ENCODE assay signal across 8 cellular contexts in the genomic region with DNA sequence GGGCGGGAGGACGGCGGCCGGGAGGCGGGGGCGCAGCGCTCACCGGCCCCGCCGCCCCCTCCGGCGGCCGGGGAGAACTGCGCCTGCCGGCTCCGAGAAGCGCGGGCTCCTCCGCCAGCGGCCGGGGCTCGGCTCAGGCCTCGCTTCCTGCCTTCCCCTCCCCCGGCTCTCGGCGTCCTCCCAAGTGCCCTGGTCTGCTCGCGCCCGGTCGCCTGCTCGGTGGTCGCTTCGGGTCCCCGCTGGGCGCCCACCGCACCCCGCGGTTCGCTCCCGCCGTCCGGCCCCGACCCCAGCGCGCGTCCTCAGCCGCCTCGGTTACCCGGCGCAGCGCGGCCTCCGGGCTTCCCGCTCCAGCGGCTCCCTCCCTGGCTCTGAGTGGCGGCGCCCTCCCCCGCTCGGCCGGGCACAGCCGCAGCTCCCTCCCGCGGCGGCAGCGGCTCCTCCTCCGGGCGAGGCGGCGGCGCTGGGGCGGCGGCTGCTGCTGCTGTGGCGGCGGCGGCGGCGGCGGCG. TPM values are rescaled to one million over a fixed set of nuclear protein-coding genes. Genes with fewer than 3 reads are reported as not detected.
DNase-seq lines count a peak whose midpoint lies in the region; ATAC-seq and TF ChIP-seq lines count a peak whose summit lies in the region.

No MANE protein-coding gene starts in this region.

- no peak for TF ChIP-seq POLR2A in testis (IDR thresholded peaks at IDR 0.05)

- peak overlapping the region; percentile 78 to 93 for H3K4me3 ChIP-seq in testis

- H3K27ac ChIP-seq in epithelial cell of prostate (peak overlapping the region; percentile 96), testis (peak overlapping the region; percentile 89 to 99)

- peaks cover 31% of the 10 kb centered on the region for H3K4me1 ChIP-seq in testis

- no peaks in the 10 kb centered on the region for H3K9me3 ChIP-seq in testis

- peak; percentile 33 to 69 (median 65) for TF ChIP-seq CTCF in testis (IDR thresholded peaks at IDR 0.05)

- DNase-seq in stimulated activated CD4-positive, alpha-beta T cell treated with anti-CD3 and anti-CD28 coated beads, Interleukin-15, amount 100 ng/mL, for 1 hour (ENCODE audit: low read depth in 1 of 2, low spot score in 1 of 2): peak; percentile 55 to 62
- DNase-seq in stimulated activated CD4-positive, alpha-beta T cell treated with anti-CD3 and anti-CD28 coated beads, Interleukin-15, amount 100 ng/mL, for 24 hours: no peak
- peak; percentile 40 for DNase-seq in NCI-H510A (lab: John Stamatoyannopoulos, UW)
- DNase-seq in activated CD8-positive, alpha-beta memory T cell treated with anti-CD3 and anti-CD28 coated beads for 24 hours: peak; percentile 86
- DNase-seq in epithelial cell of prostate (ENCODE audit: low read depth, low spot score): no peak
- peak; percentile 77 for DNase-seq in myocyte (ENCODE audit: low read depth)
- peak; percentile 56 for DNase-seq in testis

- 0 to 1% methylated on average over 5 to 60 of the region's 79 CpGs for WGBS in testis, 2 donors

- H3K27me3 ChIP-seq in testis: no peaks in the 10 kb centered on the region

- intact Hi-C loops in testis (cut with DNase I; ENCODE audit: low total_unique reads): no loop called here

- peak; percentile 44 for ATAC-seq in HG02798 (IDR thresholded peaks at IDR 0.05; ENCODE audit: poor library complexity, unreplicated experiment)

- H3K36me3 ChIP-seq in testis (ENCODE audit: low read depth, missing control alignments): no peaks in the 10 kb centered on the region

RNA-seq across cellular contexts. Expression of a gene that starts 0.3 kb away (rescaled TPM):
- total RNA-seq in myocyte (45.7 and 65.8 TPM in 2 replicates), testis (10 to 100 TPM; 69.6 to 78.7 TPM)
- polyA plus RNA-seq in myocyte (2012): 54.7 TPM
- 54.2 TPM for polyA plus RNA-seq in testis (ENCODE audit: insufficient read depth, low read depth, low replicate concordance)

RNA-seq across cellular contexts. Expression of a gene that starts 19.5 kb away (rescaled TPM):
- 55.4 and 60.5 TPM in 2 replicates for total RNA-seq in myocyte
- polyA plus RNA-seq in myocyte (2012): 49.3 TPM
- 100 to 1,000 TPM; 100 to 101 TPM for total RNA-seq in testis
- 76.5 TPM for polyA plus RNA-seq in testis (ENCODE audit: insufficient read depth, low read depth, low replicate concordance)

RNA-seq across cellular contexts. Expression of a gene that starts 32.4 kb away (rescaled TPM):
- total RNA-seq in myocyte (28.1 and 28.6 TPM in 2 replicates), testis (10 to 100 TPM; 60.0 to 63.1 TPM)
- 43.7 TPM for polyA plus RNA-seq in myocyte (2012)
- polyA plus RNA-seq in testis (ENCODE audit: insufficient read depth, low read depth, low replicate concordance): 76.7 TPM

RNA-seq across cellular contexts. Expression of a gene that starts 48.7 kb away (rescaled TPM):
- total RNA-seq in myocyte (4.0 and 7.8 TPM in 2 replicates), testis (1 to 10 TPM; 2.5 to 5.7 TPM)
- polyA plus RNA-seq in myocyte (2012): 1.7 TPM
- 0.86 TPM for polyA plus RNA-seq in testis (ENCODE audit: insufficient read depth, low read depth, low replicate concordance)

RNA-seq across cellular contexts. Expression of a gene that starts 48.8 kb away (rescaled TPM):
- total RNA-seq in myocyte (not detected in 2 replicates), testis (under 1 TPM; 0.37 to 0.71 TPM)
- not detected for polyA plus RNA-seq in myocyte (2012)
- 0.12 TPM for polyA plus RNA-seq in testis (ENCODE audit: insufficient read depth, low read depth, low replicate concordance)

Comparison
In these comparisons a context has a peak if more than half of its experiments do, and no peak if none do; other contexts are left out.
1. DNase-seq: peak in stimulated activated CD4-positive, alpha-beta T cell treated with anti-CD3 and anti-CD28 coated beads, Interleukin-15, amount 100 ng/mL, for 1 hour (2 of 2), NCI-H510A (single experiment), activated CD8-positive, alpha-beta memory T cell treated with anti-CD3 and anti-CD28 coated beads for 24 hours (single experiment), myocyte (single experiment) and testis (single experiment); none in stimulated activated CD4-positive, alpha-beta T cell treated with anti-CD3 and anti-CD28 coated beads, Interleukin-15, amount 100 ng/mL, for 24 hours (single experiment) and epithelial cell of prostate (single experiment).